Comparison of ENCODE assay signal across 9 cellular contexts in genomic region chr17:76514355-76514754, GRCh38. TPM values are rescaled to one million over a fixed set of nuclear protein-coding genes. Genes with fewer than 3 reads are reported as not detected.
"Had no signal": no experiment of that assay in that cellular context is flagged by ENCODE, and none has a peak within 500 bp of the region (broad histone marks: within the 10 kb centered on the region; RNA-seq: fewer than 3 reads in every experiment).

No MANE protein-coding gene starts in this region.

RNA-seq across cellular contexts. Expression of gene CYGB, which starts 23.2 kb away (rescaled TPM):
- total RNA-seq: SJCRH30 had no signal

RNA-seq across cellular contexts. Expression of gene AANAT, which starts 47.0 kb away (rescaled TPM):
- total RNA-seq: endodermal cell, glomerular endothelial cell, lower leg skin, occipital lobe, prostate gland, right lobe of liver, thoracic aorta had no signal
- polyA plus RNA-seq: esophagus had no signal
